16 cellular contexts compared by ENCODE assay signal in genomic region chr7:147298611-147299043, GRCh38.
DNase-seq lines count a peak whose midpoint lies in the region; ATAC-seq, FAIRE-seq and TF ChIP-seq lines count a peak whose summit lies in the region.
"Had no signal": no experiment of that assay in that cellular context is flagged by ENCODE, and none has a peak within 500 bp of the region (broad histone marks: within the 10 kb centered on the region; RNA-seq: fewer than 3 reads in every experiment).

No MANE protein-coding gene starts in this region.

- no peak overlapping the region for H3K9ac ChIP-seq in kidney (ENCODE audit: low read length in 2 of 2)

- intact Hi-C loops in lower leg skin (cut with DNase I; ENCODE audit: low total_unique reads), result no loop called here
- intact Hi-C loops in kidney (cut with DNase I), result no loop called here

- no peaks in the 10 kb centered on the region for H3K36me3 ChIP-seq in kidney (ENCODE audit: control insufficient read depth in 1 of 2, insufficient read depth in 2 of 2, low read length in 2 of 2)
- H3K36me3 ChIP-seq: SJSA1, thoracic aorta, WERI-Rb-1 had no signal

- H3K4me1 ChIP-seq in kidney (ENCODE audit: control insufficient read depth in 1 of 2, insufficient read depth in 1 of 2, low read depth in 1 of 2, low read length in 2 of 2), result no peaks in the 10 kb centered on the region
- H3K4me1 ChIP-seq: SJSA1 had no signal

- no peak for FAIRE-seq in kidney (lab: Jason Lieb, UNC)

- WGBS in lower leg skin, 2 donors, result 7 to 17% methylated on average over 1 of the region's 1 CpG

- CTCF ChIA-PET in AG04450 (lab: Charles Lee), result interaction anchor here (1.4 kb wide), 1 partner anchor 134 kb away, joined by 4 read pairs; no protein-coding TSS in a partner anchor

- H3K9me3 ChIP-seq in AG04450 (ENCODE audit: control insufficient read depth, insufficient read depth, low read length) (no peaks in the 10 kb centered on the region), kidney (ENCODE audit: control insufficient read depth in 1 of 2, low read length in 2 of 2) (no peaks in the 10 kb centered on the region)
- H3K9me3 ChIP-seq: SJSA1, thoracic aorta had no signal

- DNase-seq in AG04450 (ENCODE audit: low read depth, low spot score), result peak; percentile 10
- peak; percentile 24 for DNase-seq in HT-29 (ENCODE audit: low spot score)
- peak; percentile 63 for DNase-seq in NCI-H2227 treated with DMSO at 0.1 percent for 48 hours (lab: John Stamatoyannopoulos, UW)
- DNase-seq in astrocyte of the spinal cord (ENCODE audit: low read depth, low spot score), result peak; percentile 44
- DNase-seq in lower leg skin (ENCODE audit: low spot score in 2 of 2), result no peak
- no peak for DNase-seq in MV-4-11 (lab: John Stamatoyannopoulos, UW)
- no peak for DNase-seq in kidney
- DNase-seq: activated naive CD4-positive, alpha-beta T cell treated with anti-CD3 and anti-CD28 coated beads for 36 hours; central memory CD4-positive, alpha-beta T cell; head of caudate nucleus; WERI-Rb-1 had no signal

- in situ Hi-C loops in astrocyte of the spinal cord (cut with HindIII; ENCODE audit: low sequenced_read_pairs), result no loop called here

- H3K27ac ChIP-seq in AG04450 (ENCODE audit: low read depth, low read length) (no peak overlapping the region), kidney (ENCODE audit: low read depth in 2 of 2, low read length in 2 of 2) (no peak overlapping the region)
- H3K27ac ChIP-seq: SJSA1, thoracic aorta, WERI-Rb-1 had no signal

- POLR2A ChIA-PET in AG04450 (lab: Yijun Ruan, JAX), result no interaction called here

- no peaks in the 10 kb centered on the region for H3K27me3 ChIP-seq in AG04450 (ENCODE audit: control insufficient read depth, insufficient read depth, low read length)
- H3K27me3 ChIP-seq: SJSA1 had no signal

- no peak overlapping the region for H3K4me3 ChIP-seq in AG04450 (ENCODE audit: low read depth, low read length)
- no peak overlapping the region for H3K4me3 ChIP-seq in astrocyte of the spinal cord (ENCODE audit: low read depth, low read length)
- H3K4me3 ChIP-seq in lower leg skin (ENCODE audit: low read depth, poor library complexity, severe bottlenecking), result no peak overlapping the region
- no peak overlapping the region for H3K4me3 ChIP-seq in kidney (ENCODE audit: low read length in 2 of 2)
- H3K4me3 ChIP-seq: SJSA1, thoracic aorta had no signal

- TF ChIP-seq CTCF in AG04450 (IDR thresholded peaks at IDR 0.05; ENCODE audit: low read depth, low read length), result no peak
- no peak for TF ChIP-seq CTCF in astrocyte of the spinal cord (IDR thresholded peaks at IDR 0.05; ENCODE audit: low read depth, low read length)
- TF ChIP-seq CTCF in lower leg skin (IDR thresholded peaks at IDR 0.05), result no peak
- TF ChIP-seq CTCF in kidney (IDR thresholded peaks at IDR 0.05; ENCODE audit: borderline replicate concordance, extremely low read depth, insufficient read depth), result no peak

- ATAC-seq in GM18505 (IDR thresholded peaks at IDR 0.05; ENCODE audit: unreplicated experiment), result no peak
- ATAC-seq: HCT116, left lobe of liver had no signal

- TF ChIP-seq POLR2A in lower leg skin (IDR thresholded peaks at IDR 0.05) (no peak), GM18505 (IDR thresholded peaks at IDR 0.05; ENCODE audit: borderline replicate concordance, extremely low read depth, insufficient read depth, insufficient read length) (no peak)

Comparison
In these comparisons a context has a peak if more than half of its experiments do, and no peak if none do; other contexts are left out.
1. DNase-seq: peak in AG04450 (single experiment), HT-29 (single experiment), NCI-H2227 treated with DMSO at 0.1 percent for 48 hours (single experiment) and astrocyte of the spinal cord (single experiment); none in lower leg skin (0 of 2), MV-4-11 (single experiment) and kidney (single experiment).